Comparison of ENCODE assay signal across 10 cellular contexts in genomic region chr6:36350681-36351091, GRCh38. TPM values are rescaled to one million over a fixed set of nuclear protein-coding genes. Genes with fewer than 3 reads are reported as not detected.
DNase-seq lines count a peak whose midpoint lies in the region; ATAC-seq and TF ChIP-seq lines count a peak whose summit lies in the region.
"Had no signal": no experiment of that assay in that cellular context is flagged by ENCODE, and none has a peak within 500 bp of the region (broad histone marks: within the 10 kb centered on the region; RNA-seq: fewer than 3 reads in every experiment).

No MANE protein-coding gene starts in this region.

- H3K36me3 ChIP-seq in body of pancreas (replicated peaks in 1 of 2; ENCODE audit: insufficient read depth in 1 of 2, low read depth in 2 of 2) = no peaks in the 10 kb centered on the region
- H3K36me3 ChIP-seq in lower lobe of right lung = no peaks in the 10 kb centered on the region
- H3K36me3 ChIP-seq in uterus = no peaks in the 10 kb centered on the region
- H3K36me3 ChIP-seq in A673 (ENCODE audit: insufficient read depth, low read length, poor library complexity, severe bottlenecking) = no peaks in the 10 kb centered on the region

- peaks cover 2% of the 10 kb centered on the region for H3K9me3 Mint-ChIP-seq in stimulated activated effector memory CD8-positive, alpha-beta T cell treated with anti-CD3 and anti-CD28 coated beads, Interleukin-12 subunit alpha, Interleukin-12 subunit beta, amount 100 ng/mL, for 72 hours

- POLR2A ChIA-PET in A673 (lab: Charles Lee; ENCODE audit: low non-redundant PET) = no interaction called here

- H3K27me3 ChIP-seq in body of pancreas (no peaks in the 10 kb centered on the region), lower lobe of right lung (ENCODE audit: low read depth) (peaks cover 4% of the 10 kb centered on the region), uterus (no peaks in the 10 kb centered on the region), A673 (replicated peaks; ENCODE audit: insufficient read depth, low read depth, low read length, poor library complexity) (no peaks in the 10 kb centered on the region)

- no peaks in the 10 kb centered on the region for H3K36me3 Mint-ChIP-seq in stimulated activated effector memory CD8-positive, alpha-beta T cell treated with anti-CD3 and anti-CD28 coated beads, Interleukin-12 subunit alpha, Interleukin-12 subunit beta, amount 100 ng/mL, for 72 hours

- peak; percentile 60 to 95 for ATAC-seq in left cardiac atrium
- ATAC-seq in Right ventricle myocardium superior (ENCODE audit: poor library complexity) = no peak
- peak; percentile 38 for ATAC-seq in body of pancreas
- ATAC-seq in lower lobe of right lung = peak; percentile 46 to 62
- ATAC-seq in HG02610 (IDR thresholded peaks at IDR 0.05; ENCODE audit: unreplicated experiment) = no peak
- ATAC-seq in stimulated activated effector memory CD8-positive, alpha-beta T cell treated with anti-CD3 and anti-CD28 coated beads, Interleukin-12 subunit alpha, Interleukin-12 subunit beta, amount 100 ng/mL, for 72 hours = no peak

- H3K4me1 Mint-ChIP-seq in stimulated activated effector memory CD8-positive, alpha-beta T cell treated with anti-CD3 and anti-CD28 coated beads, Interleukin-12 subunit alpha, Interleukin-12 subunit beta, amount 100 ng/mL, for 72 hours = peaks cover 12% of the 10 kb centered on the region

- DNase-seq in left cardiac atrium (peak; percentile 74), Right ventricle myocardium superior (no peak), body of pancreas (peak in 2 of 4 donors; percentile 36 to 46), lower lobe of right lung (no peak), uterus (peak; percentile 80 to 81), A673 (ENCODE audit: low spot score) (no peak)
- DNase-seq in stimulated activated effector memory CD8-positive, alpha-beta T cell treated with anti-CD3 and anti-CD28 coated beads, Interleukin-12 subunit alpha, Interleukin-12 subunit beta, amount 100 ng/mL, for 72 hours (ENCODE audit: low spot score in 2 of 2) = no peak
- DNase-seq: activated CD8-positive, alpha-beta memory T cell treated with anti-CD3 and anti-CD28 coated beads, Interleukin-2, amount 50 U/mL, for 4 hours; C1 segment of cervical spinal cord had no signal

- WGBS in body of pancreas, 2 donors = 64 to 75% methylated on average over 6 to 9 of the region's 9 CpGs

- H3K27ac ChIP-seq in body of pancreas (peak overlapping the region in 2 of 4 donors; percentile 37 to 48), lower lobe of right lung (peak overlapping the region; percentile 14), uterus (peak overlapping the region; percentile 81 to 87), A673 (ENCODE audit: low read depth, low read length, poor library complexity, severe bottlenecking) (no peak overlapping the region)

- H3K4me3 Mint-ChIP-seq in stimulated activated effector memory CD8-positive, alpha-beta T cell treated with anti-CD3 and anti-CD28 coated beads, Interleukin-12 subunit alpha, Interleukin-12 subunit beta, amount 100 ng/mL, for 72 hours = no peak overlapping the region

- BruUV-seq in A673 (replicated peaks; lab: Mats Ljungman, UMichigan) = no TSS peak

- no peak for TF ChIP-seq CTCF in body of pancreas (IDR thresholded peaks at IDR 0.05)
- no peak for TF ChIP-seq CTCF in lower lobe of right lung (IDR thresholded peaks at IDR 0.05)
- no peak for TF ChIP-seq CTCF in uterus (IDR thresholded peaks at IDR 0.05)
- no peak for TF ChIP-seq CTCF in A673 (conservative IDR thresholded peaks at IDR 0.05; ENCODE audit: low read depth, low read length)

- no peak overlapping the region for H3K4me3 ChIP-seq in body of pancreas
- H3K4me3 ChIP-seq in lower lobe of right lung = no peak overlapping the region
- H3K4me3 ChIP-seq in uterus = no peak overlapping the region
- H3K4me3 ChIP-seq in A673 (ENCODE audit: low read depth, low read length, poor library complexity, severe bottlenecking) = no peak overlapping the region

- H3K27ac Mint-ChIP-seq in stimulated activated effector memory CD8-positive, alpha-beta T cell treated with anti-CD3 and anti-CD28 coated beads, Interleukin-12 subunit alpha, Interleukin-12 subunit beta, amount 100 ng/mL, for 72 hours = no peak overlapping the region

- TF ChIP-seq POLR2A in body of pancreas (IDR thresholded peaks at IDR 0.05) (no peak), uterus (IDR thresholded peaks at IDR 0.05) (no peak)

- H3K4me1 ChIP-seq in body of pancreas (peaks cover 31% of the 10 kb centered on the region), lower lobe of right lung (peaks cover 14% of the 10 kb centered on the region), uterus (peaks cover 0 to 4% of the 10 kb centered on the region in 2 donors), A673 (ENCODE audit: insufficient read depth, low read length, poor library complexity, severe bottlenecking) (no peaks in the 10 kb centered on the region)

- intact Hi-C loops in left cardiac atrium (cut with DNase I) (no loop called here), Right ventricle myocardium superior (cut with DNase I) (no loop called here), body of pancreas (cut with DNase I) (no loop called here), lower lobe of right lung (cut with DNase I) (no loop called here), uterus (cut with DNase I; ENCODE audit: low total_unique reads) (no loop called here), A673 (cut with micrococcal nuclease; ENCODE audit: unreplicated experiment) (no loop called here)

- CTCF ChIA-PET in A673 (lab: Charles Lee) = no interaction called here

- no peaks in the 10 kb centered on the region for H3K9me3 ChIP-seq in body of pancreas
- no peaks in the 10 kb centered on the region for H3K9me3 ChIP-seq in lower lobe of right lung
- no peaks in the 10 kb centered on the region for H3K9me3 ChIP-seq in uterus
- H3K9me3 ChIP-seq in A673 (ENCODE audit: low read depth, low read length, poor library complexity, severe bottlenecking) = peaks cover 16% of the 10 kb centered on the region

RNA-seq across cellular contexts. Expression of gene BNIP5, which starts 14.0 kb away (rescaled TPM):
- total RNA-seq in left cardiac atrium (not detected), Right ventricle myocardium superior (not detected), body of pancreas (under 1 TPM; 0.33 to 0.52 TPM), lower lobe of right lung (not detected), uterus (not detected), A673 (2021) (not detected in 2 replicates)

RNA-seq across cellular contexts. Expression of gene ETV7, which starts 36.8 kb away (rescaled TPM):
- under 1 TPM; 0.47 to 0.63 TPM for total RNA-seq in left cardiac atrium
- not detected for total RNA-seq in Right ventricle myocardium superior
- total RNA-seq in body of pancreas = under 1 TPM; 0.66 to 0.78 TPM
- 5.2 TPM for total RNA-seq in lower lobe of right lung
- total RNA-seq in uterus = 1 to 10 TPM in 1 of 4 donors, not detected in 3; 1.3 TPM
- 0.33 and 0.58 TPM in 2 replicates for total RNA-seq in A673 (2021)

Comparison
In these comparisons a context has a peak if more than half of its experiments do, and no peak if none do; other contexts are left out.
1. ATAC-seq: peak in left cardiac atrium (2 of 2), body of pancreas (single experiment) and lower lobe of right lung (2 of 2); none in Right ventricle myocardium superior (single experiment), HG02610 (single experiment) and stimulated activated effector memory CD8-positive, alpha-beta T cell treated with anti-CD3 and anti-CD28 coated beads, Interleukin-12 subunit alpha, Interleukin-12 subunit beta, amount 100 ng/mL, for 72 hours (single experiment).
2. DNase-seq: peak in left cardiac atrium (single experiment) and uterus (2 of 2); none in Right ventricle myocardium superior (single experiment), lower lobe of right lung (single experiment), A673 (single experiment) and stimulated activated effector memory CD8-positive, alpha-beta T cell treated with anti-CD3 and anti-CD28 coated beads, Interleukin-12 subunit alpha, Interleukin-12 subunit beta, amount 100 ng/mL, for 72 hours (0 of 2).